Comparison of ENCODE assay signal across 11 cellular contexts in genomic region chr3:120285508-120285841, GRCh38. TPM values are rescaled to one million over a fixed set of nuclear protein-coding genes. Genes with fewer than 3 reads are reported as not detected.
A peak's percentile ranks its signal among the peaks of the same experiment; 100 is the strongest.
DNase-seq lines count a peak whose midpoint lies in the region; ATAC-seq and TF ChIP-seq lines count a peak whose summit lies in the region.
"Had no signal": no experiment of that assay in that cellular context is flagged by ENCODE, and none has a peak within 500 bp of the region (broad histone marks: within the 10 kb centered on the region; RNA-seq: fewer than 3 reads in every experiment).

No MANE protein-coding gene starts in this region.

- no peaks in the 10 kb centered on the region for H3K79me2 ChIP-seq in osteoblast (ENCODE audit: insufficient read depth, low read length)

- H2AFZ ChIP-seq in osteoblast (ENCODE audit: low read length): peak overlapping the region; percentile 41

- intact Hi-C loops in left ventricle myocardium inferior (cut with micrococcal nuclease) (no loop called here), cardiac septum (cut with DNase I) (no loop called here), esophagus muscularis mucosa (cut with DNase I) (no loop called here)

- no peak for TF ChIP-seq POLR2A in esophagus muscularis mucosa (IDR thresholded peaks at IDR 0.05; ENCODE audit: low read depth)

- H3K4me1 ChIP-seq in left ventricle myocardium inferior: peaks cover 12% of the 10 kb centered on the region
- H3K4me1 ChIP-seq in esophagus muscularis mucosa: peaks cover 4 to 18% (median 13%) of the 10 kb centered on the region in 4 donors
- H3K4me1 ChIP-seq in osteoblast (ENCODE audit: insufficient read depth, low read length): no peaks in the 10 kb centered on the region

- H3K9me3 ChIP-seq in left ventricle myocardium inferior (replicated peaks): no peaks in the 10 kb centered on the region
- H3K9me3 ChIP-seq in esophagus muscularis mucosa: no peaks in the 10 kb centered on the region
- H3K9me3 ChIP-seq in osteoblast (ENCODE audit: low read depth, low read length): no peaks in the 10 kb centered on the region

- peak overlapping the region; percentile 82 for H3K4me2 ChIP-seq in osteoblast (ENCODE audit: insufficient read depth, low read length)

- H3K4me3 ChIP-seq in left ventricle myocardium inferior (peak overlapping the region; percentile 67), esophagus muscularis mucosa (peak overlapping the region; percentile 58 to 75 (median 64)), osteoblast (ENCODE audit: insufficient read depth, low read length) (peak overlapping the region; percentile 70)

- in situ Hi-C loops in GM13976 (cut with MboI; ENCODE audit: low sequenced_read_pairs, unreplicated experiment): no loop called here

- TF ChIP-seq CTCF in left ventricle myocardium inferior (IDR thresholded peaks at IDR 0.05; ENCODE audit: borderline replicate concordance): no peak
- TF ChIP-seq CTCF in esophagus muscularis mucosa (IDR thresholded peaks at IDR 0.05): no peak
- no peak for TF ChIP-seq CTCF in osteoblast (IDR thresholded peaks at IDR 0.05; ENCODE audit: extremely low read depth, low read depth, low read length)
- TF ChIP-seq CTCF in GM13976 (IDR thresholded peaks at IDR 0.05; ENCODE audit: borderline replicate concordance, control extremely low read depth, extremely low read depth, insufficient read depth, missing control alignments): no peak

- H3K27me3 ChIP-seq in left ventricle myocardium inferior (ENCODE audit: low read depth) (peaks cover 54% of the 10 kb centered on the region), esophagus muscularis mucosa (no peaks in the 10 kb centered on the region), osteoblast (ENCODE audit: insufficient read depth, low read length) (peaks cover 37% of the 10 kb centered on the region)

- H3K36me3 ChIP-seq in left ventricle myocardium inferior (no peaks in the 10 kb centered on the region), esophagus muscularis mucosa (no peaks in the 10 kb centered on the region), osteoblast (ENCODE audit: insufficient read depth, low read length) (no peaks in the 10 kb centered on the region)

- no peak for DNase-seq in left ventricle myocardium inferior
- no peak for DNase-seq in cardiac septum (ENCODE audit: low spot score)
- DNase-seq in esophagus muscularis mucosa (ENCODE audit: extremely low spot score): no peak
- peak; percentile 74 for DNase-seq in osteoblast (ENCODE audit: insufficient read length, low spot score, missing footprints)
- DNase-seq in GM13976 (ENCODE audit: low spot score): no peak
- DNase-seq in epidermal melanocyte (ENCODE audit: insufficient read length, low spot score): no peak
- DNase-seq: Karpas-422, NCI-H748 treated with DMSO at 0.1 percent for 48 hours had no signal

- WGBS in esophagus muscularis mucosa: 50% methylated on average over 6 of the region's 15 CpGs

- TF ChIP-seq EP300 in esophagus muscularis mucosa (IDR thresholded peaks at IDR 0.05): no peak

- H3K27ac ChIP-seq in left ventricle myocardium inferior (replicated peaks): no peak overlapping the region
- peak overlapping the region in 1 of 4 donors; percentile 57 for H3K27ac ChIP-seq in esophagus muscularis mucosa (replicated peaks in 1 of 4)
- no peak overlapping the region for H3K27ac ChIP-seq in osteoblast (ENCODE audit: low read depth, low read length)

- H4K20me1 ChIP-seq in osteoblast (ENCODE audit: insufficient read depth, low read length): no peaks in the 10 kb centered on the region

- ATAC-seq in HG02623 (IDR thresholded peaks at IDR 0.05; ENCODE audit: unreplicated experiment): no peak
- ATAC-seq in HG02885 (IDR thresholded peaks at IDR 0.05; ENCODE audit: poor library complexity, unreplicated experiment): no peak

RNA-seq across cellular contexts. Expression of gene GPR156, which starts 0.5 kb away (rescaled TPM):
- total RNA-seq in left ventricle myocardium inferior (not detected), cardiac septum (0.11 TPM), esophagus muscularis mucosa (1 to 10 TPM in 1 of 4 donors, under 1 TPM in 3; 0.33 to 2.1 (median 0.60) TPM), osteoblast (0.88 and 1.4 TPM in 2 replicates)
- total RNA-seq: activated T-cell treated with anti-CD3 and anti-CD28 coated beads, Interleukin-2, amount 50 U/mL, for 72 hours had no signal
